Comparison of ENCODE assay signal across 9 cellular contexts in the genomic region with DNA sequence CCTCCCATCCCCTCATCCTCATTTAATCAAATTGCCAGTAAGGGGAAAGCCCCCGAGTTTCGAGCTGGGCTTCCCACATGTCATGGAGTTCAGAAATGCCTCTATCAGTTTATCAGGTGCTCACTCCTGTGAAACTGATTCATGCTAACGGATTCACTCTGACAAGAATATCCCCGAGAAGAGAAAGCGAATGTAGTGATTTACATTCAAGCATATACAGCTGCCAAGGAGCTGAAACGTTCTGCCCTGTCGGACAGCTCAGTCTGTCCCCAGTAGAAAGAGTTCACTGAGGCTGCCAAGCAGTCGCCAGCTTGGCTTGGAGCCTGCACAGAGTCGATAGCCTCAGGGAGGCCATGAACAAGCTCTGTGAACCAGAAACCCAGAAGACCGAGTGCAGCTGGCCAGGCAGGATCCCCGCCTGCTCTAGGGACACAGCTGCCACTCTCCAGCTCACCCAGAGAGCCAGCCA.
A peak's percentile ranks its signal among the peaks of the same experiment; 100 is the strongest.
DNase-seq lines count a peak whose midpoint lies in the region; ATAC-seq and TF ChIP-seq lines count a peak whose summit lies in the region.
"Had no signal": no experiment of that assay in that cellular context is flagged by ENCODE, and none has a peak within 500 bp of the region (broad histone marks: within the 10 kb centered on the region; RNA-seq: fewer than 3 reads in every experiment).

No MANE protein-coding gene starts in this region.

- 14% methylated on average over 11 of the region's 11 CpGs for WGBS in prostate gland

- in situ Hi-C loops in G401 (cut with HindIII; ENCODE audit: low sequenced_read_pairs) (no loop called here), T47D (cut with HindIII; ENCODE audit: low pct_unique_long_range_greater_than_20kb, low sequenced_read_pairs) (no loop called here)

- no TSS peak for BruUV-seq in A673 (replicated peaks; lab: Mats Ljungman, UMichigan)

- intact Hi-C loops in prostate gland (cut with DNase I) (loop anchor here (5.0 kb wide), 1 partner anchor 85 kb away; no protein-coding TSS in a partner anchor), A673 (cut with micrococcal nuclease; ENCODE audit: unreplicated experiment) (no loop called here)

- no peak overlapping the region for H3K4me3 ChIP-seq in prostate gland
- no peak overlapping the region for H3K4me3 ChIP-seq in A673 (ENCODE audit: low read depth, low read length, poor library complexity, severe bottlenecking)

- H3K4me1 ChIP-seq in prostate gland (replicated peaks) (peaks cover 6% of the 10 kb centered on the region), A673 (ENCODE audit: insufficient read depth, low read length, poor library complexity, severe bottlenecking) (no peaks in the 10 kb centered on the region)

- TF ChIP-seq POLR2A in prostate gland (IDR thresholded peaks at IDR 0.05): no peak

- ATAC-seq in GM19452 (IDR thresholded peaks at IDR 0.05; ENCODE audit: unreplicated experiment): peak; percentile 85
- ATAC-seq in HG03354 (IDR thresholded peaks at IDR 0.05; ENCODE audit: poor library complexity, severe bottlenecking, unreplicated experiment): peak; percentile 82

- no peaks in the 10 kb centered on the region for H3K9me3 ChIP-seq in prostate gland
- H3K9me3 ChIP-seq in A673 (ENCODE audit: low read depth, low read length, poor library complexity, severe bottlenecking): no peaks in the 10 kb centered on the region

- POLR2A ChIA-PET in A673 (lab: Charles Lee; ENCODE audit: low non-redundant PET): no interaction called here

- no peak for TF ChIP-seq CTCF in prostate gland (IDR thresholded peaks at IDR 0.05)
- no peak for TF ChIP-seq CTCF in A673 (conservative IDR thresholded peaks at IDR 0.05; ENCODE audit: low read depth, low read length)

- H3K27ac ChIP-seq in prostate gland: peak overlapping the region; percentile 63 to 64
- no peak overlapping the region for H3K27ac ChIP-seq in A673 (ENCODE audit: low read depth, low read length, poor library complexity, severe bottlenecking)

- no peaks in the 10 kb centered on the region for H3K36me3 ChIP-seq in prostate gland
- H3K36me3 ChIP-seq in A673 (ENCODE audit: insufficient read depth, low read length, poor library complexity, severe bottlenecking): no peaks in the 10 kb centered on the region

- CTCF ChIA-PET in A673 (lab: Charles Lee): no interaction called here

- DNase-seq in G401 (ENCODE audit: low spot score) (peak; percentile 42), T47D (ENCODE audit: low read depth in 1 of 2, low spot score in 1 of 2) (peak; percentile 58 to 93), prostate gland (ENCODE audit: low spot score) (peak; percentile 83), A673 (ENCODE audit: low spot score) (no peak), NK-92 (lab: John Stamatoyannopoulos, UW; ENCODE audit: unreplicated experiment) (no peak)
- DNase-seq in stimulated activated CD4-positive, alpha-beta T cell treated with anti-CD3 and anti-CD28 coated beads, Interleukin-2, amount 100 ng/mL, for 48 hours: no peak
- DNase-seq: IMR-90 had no signal

- H3K27me3 ChIP-seq in prostate gland (replicated peaks; ENCODE audit: insufficient read depth) (no peaks in the 10 kb centered on the region), A673 (replicated peaks; ENCODE audit: insufficient read depth, low read depth, low read length, poor library complexity) (peaks cover 10% of the 10 kb centered on the region)

Comparison
In these comparisons a context has a peak if more than half of its experiments do, and no peak if none do; other contexts are left out.
1. DNase-seq: peak in G401 (single experiment), T47D (2 of 2) and prostate gland (single experiment); none in A673 (single experiment), stimulated activated CD4-positive, alpha-beta T cell treated with anti-CD3 and anti-CD28 coated beads, Interleukin-2, amount 100 ng/mL, for 48 hours (0 of 2) and NK-92 (single experiment).